Comparison of ENCODE assay signal across 16 cellular contexts in genomic region chr1:37338658-37339057, GRCh38.
DNase-seq lines count a peak whose midpoint lies in the region; ATAC-seq and TF ChIP-seq lines count a peak whose summit lies in the region.
"Had no signal": no experiment of that assay in that cellular context is flagged by ENCODE, and none has a peak within 500 bp of the region (broad histone marks: within the 10 kb centered on the region; RNA-seq: fewer than 3 reads in every experiment).

No MANE protein-coding gene starts in this region.

- H3K4me1 ChIP-seq in HAP-1, result no peaks in the 10 kb centered on the region
- H3K4me1 ChIP-seq: ascending aorta had no signal

- POLR2A ChIA-PET in activated CD8-positive, alpha-beta T cell treated with anti-CD3 and anti-CD28 coated beads for 36 hours (lab: Charles Lee), result no interaction called here

- intact Hi-C loops in activated CD8-positive, alpha-beta T cell treated with anti-CD3 and anti-CD28 coated beads for 36 hours (cut with micrococcal nuclease), result no loop called here

- DNase-seq in COR-L47 (lab: John Stamatoyannopoulos, UW) (peak; percentile 80), NCI-H2029 (lab: John Stamatoyannopoulos, UW) (peak; percentile 99), NCI-H774 (lab: John Stamatoyannopoulos, UW) (peak; percentile 92), inferior parietal cortex (ENCODE audit: extremely low spot score) (peak; percentile 84), HAP-1 (ENCODE audit: low spot score in 2 of 2) (no peak), GM19238 (ENCODE audit: insufficient read length, low spot score) (no peak)
- no peak for DNase-seq in activated CD8-positive, alpha-beta T cell treated with anti-CD3 and anti-CD28 coated beads for 36 hours
- DNase-seq: ACHN; activated CD4-positive, CD25-positive, alpha-beta regulatory T cell treated with anti-CD3 and anti-CD28 coated beads, Interleukin-2, amount 50 U/mL, for 72 hours; activated gamma-delta T cell treated with Interleukin-2 at 50 U/mL for 16 hours; CD4-positive, CD25-positive, alpha-beta regulatory T cell; PC-9; T1000 had no signal

- no peak for ATAC-seq in activated CD8-positive, alpha-beta T cell treated with anti-CD3 and anti-CD28 coated beads for 36 hours
- no peak for ATAC-seq in HG02981 (IDR thresholded peaks at IDR 0.05; ENCODE audit: unreplicated experiment)

- no peaks in the 10 kb centered on the region for H3K36me3 ChIP-seq in HAP-1 (replicated peaks)
- H3K36me3 ChIP-seq: ascending aorta had no signal

- in situ Hi-C loops in HAP-1 (cut with MboI; ENCODE audit: low sequenced_read_pairs), result no loop called here

- no peaks in the 10 kb centered on the region for H3K36me3 Mint-ChIP-seq in activated CD8-positive, alpha-beta T cell treated with anti-CD3 and anti-CD28 coated beads for 36 hours (ENCODE audit: low read depth)
- H3K36me3 Mint-ChIP-seq: CD4-positive, CD25-positive, alpha-beta regulatory T cell; IgD-negative memory B cell had no signal

- no peak overlapping the region for H3K27ac Mint-ChIP-seq in activated CD8-positive, alpha-beta T cell treated with anti-CD3 and anti-CD28 coated beads for 36 hours
- H3K27ac Mint-ChIP-seq: CD4-positive, CD25-positive, alpha-beta regulatory T cell had no signal

- CTCF ChIA-PET in activated CD8-positive, alpha-beta T cell treated with anti-CD3 and anti-CD28 coated beads for 36 hours (lab: Charles Lee), result no interaction called here

- no peak for TF ChIP-seq CTCF in activated CD8-positive, alpha-beta T cell treated with anti-CD3 and anti-CD28 coated beads for 36 hours (IDR thresholded peaks at IDR 0.05)

- H3K9me3 ChIP-seq in HAP-1, result no peaks in the 10 kb centered on the region
- H3K9me3 ChIP-seq: ascending aorta had no signal

- no peaks in the 10 kb centered on the region for H3K4me1 Mint-ChIP-seq in activated CD8-positive, alpha-beta T cell treated with anti-CD3 and anti-CD28 coated beads for 36 hours (ENCODE audit: low read depth)
- H3K4me1 Mint-ChIP-seq: CD4-positive, CD25-positive, alpha-beta regulatory T cell; IgD-negative memory B cell had no signal

- no peak overlapping the region for H3K4me3 ChIP-seq in HAP-1
- H3K4me3 ChIP-seq: ascending aorta, PC-9 had no signal

- no peaks in the 10 kb centered on the region for H3K9me3 Mint-ChIP-seq in activated CD8-positive, alpha-beta T cell treated with anti-CD3 and anti-CD28 coated beads for 36 hours

- peaks cover 3% of the 10 kb centered on the region for H3K27me3 ChIP-seq in HAP-1 (ENCODE audit: low read depth)
- H3K27me3 ChIP-seq: ascending aorta had no signal

- peaks cover 2% of the 10 kb centered on the region for H3K27me3 Mint-ChIP-seq in activated CD8-positive, alpha-beta T cell treated with anti-CD3 and anti-CD28 coated beads for 36 hours

- H3K4me3 Mint-ChIP-seq in activated CD8-positive, alpha-beta T cell treated with anti-CD3 and anti-CD28 coated beads for 36 hours, result no peak overlapping the region
- H3K4me3 Mint-ChIP-seq: CD4-positive, CD25-positive, alpha-beta regulatory T cell; IgD-negative memory B cell had no signal

Comparison
In these comparisons a context has a peak if more than half of its experiments do, and no peak if none do; other contexts are left out.
1. DNase-seq: peak in COR-L47 (single experiment), NCI-H2029 (single experiment), NCI-H774 (single experiment) and inferior parietal cortex (single experiment); none in activated CD8-positive, alpha-beta T cell treated with anti-CD3 and anti-CD28 coated beads for 36 hours (single experiment), HAP-1 (0 of 2) and GM19238 (single experiment).